11 cellular contexts compared by ENCODE assay signal in the genomic region with DNA sequence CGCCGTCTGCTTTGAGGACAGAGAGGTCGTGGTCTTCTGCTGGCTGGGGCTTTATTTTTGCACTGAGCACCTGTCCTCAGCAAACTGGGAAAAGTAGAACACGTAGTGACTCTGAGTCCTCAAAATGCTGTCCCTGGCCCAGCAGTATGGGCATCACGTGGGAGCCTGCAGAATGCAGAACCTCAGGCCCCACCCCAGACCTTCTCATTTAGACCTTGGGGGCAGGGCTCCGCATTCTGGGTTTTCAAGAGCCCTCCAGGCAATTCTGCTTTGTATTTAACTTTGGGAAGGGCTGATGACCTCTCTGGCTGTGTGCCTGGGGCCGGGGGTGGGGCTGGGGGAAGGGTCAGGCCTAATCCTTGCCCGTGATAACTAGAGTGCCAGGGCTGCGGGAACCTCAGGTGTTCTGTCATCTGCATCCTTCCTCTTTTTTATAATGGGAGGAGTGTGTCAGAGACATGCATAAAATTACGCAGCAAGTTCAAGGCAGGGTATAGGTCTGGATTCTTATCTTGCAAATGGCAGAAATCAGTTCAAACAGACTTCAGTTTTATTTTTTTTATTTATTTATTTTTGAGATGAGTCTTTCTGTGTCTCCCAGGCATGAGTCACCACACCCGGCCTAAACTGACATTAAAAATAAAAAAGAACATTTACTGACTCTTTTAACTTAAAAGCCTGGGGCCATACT. TPM values are rescaled to one million over a fixed set of nuclear protein-coding genes. Genes with fewer than 3 reads are reported as not detected.
DNase-seq lines count a peak whose midpoint lies in the region; ATAC-seq and TF ChIP-seq lines count a peak whose summit lies in the region.
"Had no signal": no experiment of that assay in that cellular context is flagged by ENCODE, and none has a peak within 500 bp of the region (broad histone marks: within the 10 kb centered on the region; RNA-seq: fewer than 3 reads in every experiment).

No MANE protein-coding gene starts in this region.

- no peak overlapping the region for H3K27ac Mint-ChIP-seq in stimulated activated naive B cell treated with anti-CD40 and anti-IgM and Interleukin-4, amounts not matched to agents 10 μg/mL and 1 μg/mL and 100 μg/mL, for 72 hours
- no peak overlapping the region for H3K27ac Mint-ChIP-seq in activated T-helper 1 cell treated with anti-CD3 and anti-CD28 coated beads, Interleukin-12 subunit alpha, Interleukin-12 subunit beta, Interleukin-2, Interleukin-4 antibody, amounts not matched to agents 30 ng/mL and 10 ng/mL and 1 ng/mL, durations not matched to agents 14 hours and 24 hours and 36 hours

- peaks cover 0 to 30% (median 14%) of the 10 kb centered on the region in 4 donors for H3K36me3 ChIP-seq in esophagus muscularis mucosa

- intact Hi-C loops in esophagus muscularis mucosa (cut with DNase I), result no loop called here
- intact Hi-C loops in activated T-helper 1 cell treated with anti-CD3 and anti-CD28 coated beads, Interleukin-12 subunit alpha, Interleukin-12 subunit beta, Interleukin-2, Interleukin-4 antibody, amounts not matched to agents 30 ng/mL and 10 ng/mL and 1 ng/mL, durations not matched to agents 14 hours and 24 hours and 36 hours (cut with micrococcal nuclease), result no loop called here

- TF ChIP-seq CTCF in foreskin keratinocyte (conservative IDR thresholded peaks at IDR 0.05), result no peak
- TF ChIP-seq CTCF in esophagus muscularis mucosa (IDR thresholded peaks at IDR 0.05), result no peak

- H3K27ac ChIP-seq in foreskin keratinocyte, result peak overlapping the region; percentile 10
- H3K27ac ChIP-seq in esophagus muscularis mucosa (replicated peaks in 1 of 4), result no peak overlapping the region

- no peaks in the 10 kb centered on the region for H3K9me3 ChIP-seq in esophagus muscularis mucosa

- H3K9me3 Mint-ChIP-seq in stimulated activated naive B cell treated with anti-CD40 and anti-IgM and Interleukin-4, amounts not matched to agents 10 μg/mL and 1 μg/mL and 100 μg/mL, for 72 hours, result no peaks in the 10 kb centered on the region
- H3K9me3 Mint-ChIP-seq in activated T-helper 1 cell treated with anti-CD3 and anti-CD28 coated beads, Interleukin-12 subunit alpha, Interleukin-12 subunit beta, Interleukin-2, Interleukin-4 antibody, amounts not matched to agents 30 ng/mL and 10 ng/mL and 1 ng/mL, durations not matched to agents 14 hours and 24 hours and 36 hours, result no peaks in the 10 kb centered on the region

- DNase-seq in NOMO-1 treated with DMSO at 0.1 percent for 48 hours (lab: John Stamatoyannopoulos, UW; ENCODE audit: unreplicated experiment) (peak; percentile 31), NOMO-1 treated with dmso at 0.1 percent for 144 hours (lab: John Stamatoyannopoulos, UW; ENCODE audit: unreplicated experiment) (no peak), RPMI8226 (peak; percentile 55), foreskin keratinocyte (peak in 1 of 2 donors; percentile 39), esophagus muscularis mucosa (ENCODE audit: extremely low spot score) (no peak)
- no peak for DNase-seq in stimulated activated naive B cell treated with anti-CD40 and anti-IgM and Interleukin-4, amounts not matched to agents 10 μg/mL and 1 μg/mL and 100 μg/mL, for 72 hours
- no peak for DNase-seq in activated T-helper 1 cell treated with anti-CD3 and anti-CD28 coated beads, Interleukin-12 subunit alpha, Interleukin-12 subunit beta, Interleukin-2, Interleukin-4 antibody, amounts not matched to agents 30 ng/mL and 10 ng/mL and 1 ng/mL, durations not matched to agents 14 hours and 24 hours and 36 hours (ENCODE audit: low spot score)
- DNase-seq: NCI-H1930, retina had no signal

- H3K4me1 Mint-ChIP-seq in stimulated activated naive B cell treated with anti-CD40 and anti-IgM and Interleukin-4, amounts not matched to agents 10 μg/mL and 1 μg/mL and 100 μg/mL, for 72 hours, result peaks cover 52 to 82% of the 10 kb centered on the region in 2 donors
- H3K4me1 Mint-ChIP-seq in activated T-helper 1 cell treated with anti-CD3 and anti-CD28 coated beads, Interleukin-12 subunit alpha, Interleukin-12 subunit beta, Interleukin-2, Interleukin-4 antibody, amounts not matched to agents 30 ng/mL and 10 ng/mL and 1 ng/mL, durations not matched to agents 14 hours and 24 hours and 36 hours (ENCODE audit: low read depth), result peaks cover 27% of the 10 kb centered on the region

- 60% methylated on average over 10 of the region's 11 CpGs for WGBS in esophagus muscularis mucosa

- H3K27me3 ChIP-seq in foreskin keratinocyte (no peaks in the 10 kb centered on the region), esophagus muscularis mucosa (no peaks in the 10 kb centered on the region)

- ATAC-seq in foreskin keratinocyte, result peak; percentile 30
- ATAC-seq in stimulated activated naive B cell treated with anti-CD40 and anti-IgM and Interleukin-4, amounts not matched to agents 10 μg/mL and 1 μg/mL and 100 μg/mL, for 72 hours (replicated peaks), result peak; percentile 75 to 80
- no peak for ATAC-seq in GM19035 (IDR thresholded peaks at IDR 0.05; ENCODE audit: unreplicated experiment)
- ATAC-seq: left lobe of liver had no signal

- TF ChIP-seq POLR2A in esophagus muscularis mucosa (IDR thresholded peaks at IDR 0.05; ENCODE audit: low read depth), result no peak

- peaks cover 36 to 60% of the 10 kb centered on the region in 2 donors for H3K36me3 Mint-ChIP-seq in stimulated activated naive B cell treated with anti-CD40 and anti-IgM and Interleukin-4, amounts not matched to agents 10 μg/mL and 1 μg/mL and 100 μg/mL, for 72 hours
- peaks cover 25% of the 10 kb centered on the region for H3K36me3 Mint-ChIP-seq in activated T-helper 1 cell treated with anti-CD3 and anti-CD28 coated beads, Interleukin-12 subunit alpha, Interleukin-12 subunit beta, Interleukin-2, Interleukin-4 antibody, amounts not matched to agents 30 ng/mL and 10 ng/mL and 1 ng/mL, durations not matched to agents 14 hours and 24 hours and 36 hours (ENCODE audit: low read depth)

- H3K27me3 Mint-ChIP-seq in stimulated activated naive B cell treated with anti-CD40 and anti-IgM and Interleukin-4, amounts not matched to agents 10 μg/mL and 1 μg/mL and 100 μg/mL, for 72 hours, result no peaks in the 10 kb centered on the region
- H3K27me3 Mint-ChIP-seq in activated T-helper 1 cell treated with anti-CD3 and anti-CD28 coated beads, Interleukin-12 subunit alpha, Interleukin-12 subunit beta, Interleukin-2, Interleukin-4 antibody, amounts not matched to agents 30 ng/mL and 10 ng/mL and 1 ng/mL, durations not matched to agents 14 hours and 24 hours and 36 hours (ENCODE audit: insufficient read depth), result no peaks in the 10 kb centered on the region

- no peak overlapping the region for H3K4me3 ChIP-seq in esophagus muscularis mucosa

- H3K4me3 Mint-ChIP-seq in stimulated activated naive B cell treated with anti-CD40 and anti-IgM and Interleukin-4, amounts not matched to agents 10 μg/mL and 1 μg/mL and 100 μg/mL, for 72 hours, result no peak overlapping the region
- no peak overlapping the region for H3K4me3 Mint-ChIP-seq in activated T-helper 1 cell treated with anti-CD3 and anti-CD28 coated beads, Interleukin-12 subunit alpha, Interleukin-12 subunit beta, Interleukin-2, Interleukin-4 antibody, amounts not matched to agents 30 ng/mL and 10 ng/mL and 1 ng/mL, durations not matched to agents 14 hours and 24 hours and 36 hours

- H3K4me1 ChIP-seq in foreskin keratinocyte, result peaks cover 4% of the 10 kb centered on the region
- H3K4me1 ChIP-seq in esophagus muscularis mucosa, result peaks cover 0 to 28% (median 27%) of the 10 kb centered on the region in 4 donors

- no peak for TF ChIP-seq EP300 in esophagus muscularis mucosa (IDR thresholded peaks at IDR 0.05)

RNA-seq across cellular contexts. Expression of a gene that starts 11.1 kb away (rescaled TPM):
- 13.6 and 14.8 TPM in 2 replicates for total RNA-seq in foreskin keratinocyte
- 4.7 and 5.0 TPM in 2 replicates for polyA plus RNA-seq in foreskin keratinocyte
- 10 to 100 TPM; 15.0 to 36.2 (median 23.7) TPM for total RNA-seq in esophagus muscularis mucosa
- 45.4 and 51.2 TPM in 2 replicates for total RNA-seq in activated T-helper 1 cell treated with anti-CD3 and anti-CD28 coated beads, Interleukin-12 subunit alpha, Interleukin-12 subunit beta, Interleukin-2, Interleukin-4 antibody, amounts not matched to agents 30 ng/mL and 10 ng/mL and 1 ng/mL, durations not matched to agents 14 hours and 24 hours and 36 hours

Comparison
In these comparisons a context has a peak if more than half of its experiments do, and no peak if none do; other contexts are left out.
1. DNase-seq: peak in NOMO-1 treated with DMSO at 0.1 percent for 48 hours (single experiment) and RPMI8226 (single experiment); none in NOMO-1 treated with dmso at 0.1 percent for 144 hours (single experiment), stimulated activated naive B cell treated with anti-CD40 and anti-IgM and Interleukin-4, amounts not matched to agents 10 μg/mL and 1 μg/mL and 100 μg/mL, for 72 hours (single experiment), esophagus muscularis mucosa (single experiment) and activated T-helper 1 cell treated with anti-CD3 and anti-CD28 coated beads, Interleukin-12 subunit alpha, Interleukin-12 subunit beta, Interleukin-2, Interleukin-4 antibody, amounts not matched to agents 30 ng/mL and 10 ng/mL and 1 ng/mL, durations not matched to agents 14 hours and 24 hours and 36 hours (single experiment).